ENCODE assay signal across 22 cellular contexts in genomic region chr12:68891141-68891540, GRCh38.
"Had no signal": no experiment of that assay in that cellular context is flagged by ENCODE, and none has a peak within 500 bp of the region (broad histone marks: within the 10 kb centered on the region; RNA-seq: fewer than 3 reads in every experiment).

No MANE protein-coding gene starts in this region.

- H3K4me3 Mint-ChIP-seq: activated B cell treated with CpG ODN at 0.5 μM for 24 hours; activated naive CD8-positive, alpha-beta T cell treated with anti-CD3 and anti-CD28 coated beads, Interleukin-2, amount 50 U/mL, for 24 hours; activated T-cell treated with anti-CD3 and anti-CD28 coated beads, Interleukin-2, amount 50 U/mL, for 4 hours; brain; T-helper 17 cell had no signal

- H3K27me3 Mint-ChIP-seq: activated B cell treated with CpG ODN at 0.5 μM for 24 hours; activated naive CD8-positive, alpha-beta T cell treated with anti-CD3 and anti-CD28 coated beads, Interleukin-2, amount 50 U/mL, for 24 hours; IgD-negative memory B cell; T-helper 17 cell had no signal

- FAIRE-seq: astrocyte had no signal

- H3K9ac ChIP-seq: KMS-11 had no signal

- H3K9me3 Mint-ChIP-seq: activated B cell treated with CpG ODN at 0.5 μM for 24 hours; activated naive CD4-positive, alpha-beta T cell treated with anti-CD3 and anti-CD28 coated beads, Interleukin-2, amount 50 U/mL, for 72 hours; activated naive CD8-positive, alpha-beta T cell treated with anti-CD3 and anti-CD28 coated beads, Interleukin-2, amount 50 U/mL, for 24 hours; activated T-cell treated with anti-CD3 and anti-CD28 coated beads, Interleukin-2, amount 50 U/mL, for 4 hours had no signal

- DNase-seq: activated B cell treated with CpG ODN at 0.5 μM for 24 hours; activated CD4-positive, alpha-beta T cell treated with anti-CD3 and anti-CD28 coated beads, Interleukin-2, amount 50 U/mL, for 48 hours; activated CD8-positive, alpha-beta memory T cell treated with anti-CD3 and anti-CD28 coated beads for 24 hours; activated effector memory CD4-positive, alpha-beta T cell treated with anti-CD3 and anti-CD28 coated beads, Interleukin-2, amount 50 U/mL, for 16 hours; activated naive CD4-positive, alpha-beta T cell treated with Interleukin-2 at 50 U/mL for 16 hours; activated naive CD8-positive, alpha-beta T cell treated with anti-CD3 and anti-CD28 coated beads, Interleukin-2, amount 50 U/mL, for 24 hours; activated T-cell treated with anti-CD3 and anti-CD28 coated beads, Interleukin-2, amount 50 U/mL, for 4 hours; amniotic stem cell; NCI-H1092; NCI-H1417; NCI-H2029; NCI-H2107; NCI-H524; PC-3; SHP77 treated with DMSO at 0.1 percent for 48 hours; T-helper 17 cell; T-helper 9 cell had no signal

- H3K27ac Mint-ChIP-seq: activated B cell treated with CpG ODN at 0.5 μM for 24 hours; activated naive CD8-positive, alpha-beta T cell treated with anti-CD3 and anti-CD28 coated beads, Interleukin-2, amount 50 U/mL, for 24 hours; brain; T-helper 17 cell had no signal

- ATAC-seq: activated naive CD8-positive, alpha-beta T cell treated with anti-CD3 and anti-CD28 coated beads, Interleukin-2, amount 50 U/mL, for 24 hours; activated T-cell treated with anti-CD3 and anti-CD28 coated beads, Interleukin-2, amount 50 U/mL, for 4 hours; PC-3; T-helper 17 cell had no signal

- H3K4me1 Mint-ChIP-seq: brain had no signal

- H3K4me2 ChIP-seq: KMS-11 had no signal

- H3K36me3 Mint-ChIP-seq: brain had no signal

- H3K27ac ChIP-seq: KMS-11 had no signal
